In the genomic region with DNA sequence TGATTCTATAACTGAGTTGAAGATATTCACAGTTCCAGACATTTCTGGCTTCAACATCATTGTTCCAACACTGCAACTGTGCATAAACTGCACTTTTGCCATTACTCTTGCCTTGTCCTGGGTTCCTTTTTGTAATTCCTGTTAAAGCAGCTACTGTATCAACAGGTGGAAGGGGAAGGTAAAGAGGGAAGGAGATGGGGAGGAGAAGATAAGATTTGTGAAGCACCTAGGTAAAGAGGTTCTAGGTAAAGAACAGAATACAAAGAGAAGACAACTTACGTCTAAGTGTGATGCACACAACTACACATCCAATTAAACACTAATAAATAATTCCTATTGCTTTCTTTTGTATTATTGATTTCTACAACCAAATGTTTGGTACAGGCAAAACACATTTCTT, we compare ENCODE assay signal across 9 cellular contexts. TPM values are rescaled to one million over a fixed set of nuclear protein-coding genes. Genes with fewer than 3 reads are reported as not detected.
"Had no signal": no experiment of that assay in that cellular context is flagged by ENCODE, and none has a peak within 500 bp of the region (broad histone marks: within the 10 kb centered on the region; RNA-seq: fewer than 3 reads in every experiment).

No MANE protein-coding gene starts in this region.

- H3K27ac ChIP-seq: HL-60 had no signal

- H3K4me3 ChIP-seq: GM23338, HAP-1, K562 had no signal

- H3K9me3 Mint-ChIP-seq: GM23338 had no signal

- H3K27ac Mint-ChIP-seq: GM23338 had no signal

- ATAC-seq: GM23338, HCT116, K562 had no signal

- H3K4me3 Mint-ChIP-seq: GM23338 had no signal

- DNase-seq: H7, IMR-90, KG1 had no signal

- FAIRE-seq: H1, K562 had no signal

- H3K9me3 ChIP-seq: HAP-1 had no signal

RNA-seq across cellular contexts. Expression of a gene that starts 43.4 kb away (rescaled TPM):
- total RNA-seq: H1 had no signal
